In genomic region chr6:148926478-148926877, GRCh38 we compare ENCODE assay signal across 23 cellular contexts.
"Had no signal": no experiment of that assay in that cellular context is flagged by ENCODE, and none has a peak within 500 bp of the region (broad histone marks: within the 10 kb centered on the region; RNA-seq: fewer than 3 reads in every experiment).

No MANE protein-coding gene starts in this region.

- DNase-seq: activated CD4-positive, alpha-beta T cell treated with anti-CD3 and anti-CD28 coated beads for 1 hour; activated CD4-positive, alpha-beta T cell treated with anti-CD3 and anti-CD28 coated beads, Interleukin-2, amount 50 U/mL, for 1 hour; activated CD8-positive, alpha-beta T cell treated with anti-CD3 and anti-CD28 coated beads, Interleukin-2, amount 10 ng/mL, durations not matched to agents 7 days and 5 days; activated gamma-delta T cell; activated naive CD4-positive, alpha-beta T cell treated with anti-CD3 and anti-CD28 coated beads, Interleukin-2, amount 50 U/mL, for 16 hours; activated naive CD8-positive, alpha-beta T cell treated with anti-CD3 and anti-CD28 coated beads, Interleukin-2, amount 50 U/mL, for 24 hours; anterior cingulate cortex; body of pancreas; caudate nucleus; dermis blood vessel endothelial cell; effector memory CD4-positive, alpha-beta T cell; glutamatergic neuron; hypothalamus; lower lobe of right lung; naive thymus-derived CD4-positive, alpha-beta T cell; occipital lobe; stimulated activated CD4-positive, alpha-beta T cell treated with anti-CD3 and anti-CD28 coated beads, Interleukin-4, amount 100 ng/mL, for 24 hours; stimulated activated naive CD4-positive, alpha-beta T cell treated with Interleukin-2 at 50 U/mL for 16 hours; T-cell; upper lobe of left lung; WERI-Rb-1 had no signal

- H3K27me3 ChIP-seq: body of pancreas, esophagus muscularis mucosa, upper lobe of left lung had no signal

- ATAC-seq: activated CD8-positive, alpha-beta T cell treated with anti-CD3 and anti-CD28 coated beads, Interleukin-2, amount 10 ng/mL, durations not matched to agents 7 days and 5 days; activated naive CD8-positive, alpha-beta T cell treated with anti-CD3 and anti-CD28 coated beads, Interleukin-2, amount 50 U/mL, for 24 hours; body of pancreas; lower lobe of right lung; naive thymus-derived CD4-positive, alpha-beta T cell; SK-N-SH treated with all-trans-retinoic acid at 6 μM for 48 hours; T-cell had no signal

- H3K36me3 ChIP-seq: esophagus muscularis mucosa, lower lobe of right lung, upper lobe of left lung, WERI-Rb-1 had no signal

- H3K4me1 ChIP-seq: body of pancreas, lower lobe of right lung, upper lobe of left lung had no signal

- H3K9me3 ChIP-seq: body of pancreas, esophagus muscularis mucosa, lower lobe of right lung, upper lobe of left lung had no signal

- H3K4me3 ChIP-seq: body of pancreas, esophagus muscularis mucosa, lower lobe of right lung, upper lobe of left lung had no signal

- H3K27ac ChIP-seq: body of pancreas, esophagus muscularis mucosa, lower lobe of right lung, upper lobe of left lung, WERI-Rb-1 had no signal
